ENCODE assay signal across 8 cellular contexts in genomic region chr6:42217165-42217522, GRCh38. TPM values are rescaled to one million over a fixed set of nuclear protein-coding genes. Genes with fewer than 3 reads are reported as not detected.
DNase-seq lines count a peak whose midpoint lies in the region; ATAC-seq and TF ChIP-seq lines count a peak whose summit lies in the region.

No MANE protein-coding gene starts in this region.

- WGBS in testis, 2 donors: 1% methylated on average over 6 of the region's 6 CpGs

- H3K27me3 ChIP-seq in testis: no peaks in the 10 kb centered on the region

- peak overlapping the region; percentile 74 to 86 for H3K4me3 ChIP-seq in testis

- no peaks in the 10 kb centered on the region for H3K36me3 ChIP-seq in testis (ENCODE audit: low read depth, missing control alignments)

- H3K9me3 Mint-ChIP-seq in T-helper 2 cell treated with Interferon-gamma antibody and Interleukin-4, amounts not matched to agents 5 μg/mL and 100 μg/mL, for 36 hours: no peaks in the 10 kb centered on the region
- no peaks in the 10 kb centered on the region for H3K9me3 Mint-ChIP-seq in activated naive CD8-positive, alpha-beta T cell treated with anti-CD3 and anti-CD28 coated beads for 36 hours

- peaks cover 8% of the 10 kb centered on the region for H3K4me1 ChIP-seq in testis

- no peak for TF ChIP-seq CTCF in testis (IDR thresholded peaks at IDR 0.05)

- H3K36me3 Mint-ChIP-seq in T-helper 2 cell treated with Interferon-gamma antibody and Interleukin-4, amounts not matched to agents 5 μg/mL and 100 μg/mL, for 36 hours (ENCODE audit: low read depth): peaks cover 18% of the 10 kb centered on the region
- peaks cover 8% of the 10 kb centered on the region for H3K36me3 Mint-ChIP-seq in activated naive CD8-positive, alpha-beta T cell treated with anti-CD3 and anti-CD28 coated beads for 36 hours

- intact Hi-C loops in left colon (cut with DNase I, micrococcal nuclease): no loop called here
- intact Hi-C loops in testis (cut with DNase I; ENCODE audit: low total_unique reads): no loop called here

- DNase-seq in T-helper 2 cell treated with Interferon-gamma antibody and Interleukin-4, amounts not matched to agents 5 μg/mL and 100 μg/mL, for 36 hours (ENCODE audit: low spot score): no peak
- DNase-seq in T-helper 2 cell: no peak
- DNase-seq in activated naive CD8-positive, alpha-beta T cell treated with anti-CD3 and anti-CD28 coated beads for 36 hours: no peak
- DNase-seq in left colon: no peak
- no peak for DNase-seq in testis
- no peak for DNase-seq in anterior cingulate cortex (lab: John Stamatoyannopoulos, UW)

- no peaks in the 10 kb centered on the region for H3K27me3 Mint-ChIP-seq in T-helper 2 cell treated with Interferon-gamma antibody and Interleukin-4, amounts not matched to agents 5 μg/mL and 100 μg/mL, for 36 hours (ENCODE audit: low read depth)
- H3K27me3 Mint-ChIP-seq in activated naive CD8-positive, alpha-beta T cell treated with anti-CD3 and anti-CD28 coated beads for 36 hours: no peaks in the 10 kb centered on the region

- no peaks in the 10 kb centered on the region for H3K9me3 ChIP-seq in testis

- peak overlapping the region; percentile 51 to 62 for H3K27ac ChIP-seq in testis

- peak overlapping the region; percentile 100 for H3K4me3 Mint-ChIP-seq in T-helper 2 cell treated with Interferon-gamma antibody and Interleukin-4, amounts not matched to agents 5 μg/mL and 100 μg/mL, for 36 hours
- peak overlapping the region; percentile 87 for H3K4me3 Mint-ChIP-seq in activated naive CD8-positive, alpha-beta T cell treated with anti-CD3 and anti-CD28 coated beads for 36 hours

- H3K4me1 Mint-ChIP-seq in T-helper 2 cell treated with Interferon-gamma antibody and Interleukin-4, amounts not matched to agents 5 μg/mL and 100 μg/mL, for 36 hours (ENCODE audit: low read depth): peaks cover 18% of the 10 kb centered on the region
- peaks cover 25% of the 10 kb centered on the region for H3K4me1 Mint-ChIP-seq in activated naive CD8-positive, alpha-beta T cell treated with anti-CD3 and anti-CD28 coated beads for 36 hours

- peak overlapping the region; percentile 91 for H3K27ac Mint-ChIP-seq in T-helper 2 cell treated with Interferon-gamma antibody and Interleukin-4, amounts not matched to agents 5 μg/mL and 100 μg/mL, for 36 hours
- H3K27ac Mint-ChIP-seq in activated naive CD8-positive, alpha-beta T cell treated with anti-CD3 and anti-CD28 coated beads for 36 hours: peak overlapping the region; percentile 89

- TF ChIP-seq POLR2A in testis (IDR thresholded peaks at IDR 0.05): no peak

- ATAC-seq in left colon (peak; percentile 10), GM21717 (IDR thresholded peaks at IDR 0.05; ENCODE audit: unreplicated experiment) (no peak), HG03520 (IDR thresholded peaks at IDR 0.05; ENCODE audit: unreplicated experiment) (no peak)

RNA-seq across cellular contexts. Expression of gene MRPS10, which starts 0.5 kb away (rescaled TPM):
- 10 to 100 TPM; 50.7 to 51.2 TPM for total RNA-seq in activated naive CD8-positive, alpha-beta T cell treated with anti-CD3 and anti-CD28 coated beads for 36 hours
- total RNA-seq in left colon (10 to 100 TPM; 24.9 to 30.6 TPM), testis (10 to 100 TPM; 35.8 to 42.0 TPM)
- polyA plus RNA-seq in testis (ENCODE audit: insufficient read depth, low read depth, low replicate concordance): 33.9 TPM

RNA-seq across cellular contexts. Expression of gene GUCA1B, which starts 22.4 kb away (rescaled TPM):
- total RNA-seq in activated naive CD8-positive, alpha-beta T cell treated with anti-CD3 and anti-CD28 coated beads for 36 hours: 1 to 10 TPM; 1.3 to 1.4 TPM
- total RNA-seq in left colon: 1 to 10 TPM in 1 of 2 donors, not detected in 1; 1.0 TPM
- 1 to 10 TPM; 3.0 to 3.7 TPM for total RNA-seq in testis
- polyA plus RNA-seq in testis (ENCODE audit: insufficient read depth, low read depth, low replicate concordance): 2.8 TPM

RNA-seq across cellular contexts. Expression of gene GUCA1A, which starts 44.0 kb away (rescaled TPM):
- total RNA-seq in activated naive CD8-positive, alpha-beta T cell treated with anti-CD3 and anti-CD28 coated beads for 36 hours: under 1 TPM in 1 of 2 experiments, not detected in 1; 0.14 TPM
- not detected for total RNA-seq in left colon
- 10 to 100 TPM in 1 of 2 donors, 1 to 10 TPM in 1; 6.7 to 44.2 TPM for total RNA-seq in testis
- 47.0 TPM for polyA plus RNA-seq in testis (ENCODE audit: insufficient read depth, low read depth, low replicate concordance)

Comparison
In these comparisons a context has a peak if more than half of its experiments do, and no peak if none do; other contexts are left out.
1. RNA of gene GUCA1A, which starts 44.0 kb away (total RNA-seq): 6.7 to 44.2 TPM in testis; 0.14 TPM in activated naive CD8-positive, alpha-beta T cell treated with anti-CD3 and anti-CD28 coated beads for 36 hours and not detected in left colon; every median in the first group is over 4 times any median in the second.